In genomic region chr1:53020588-53020987, GRCh38 we compare ENCODE assay signal across 39 cellular contexts. TPM values are rescaled to one million over a fixed set of nuclear protein-coding genes. Genes with fewer than 3 reads are reported as not detected.
"Had no signal": no experiment of that assay in that cellular context is flagged by ENCODE, and none has a peak within 500 bp of the region (broad histone marks: within the 10 kb centered on the region; RNA-seq: fewer than 3 reads in every experiment).

No MANE protein-coding gene starts in this region.

- H3K4me3 Mint-ChIP-seq: activated naive CD4-positive, alpha-beta T cell treated with anti-CD3 and anti-CD28 coated beads for 36 hours; activated naive CD8-positive, alpha-beta T cell; activated naive CD8-positive, alpha-beta T cell treated with anti-CD3 and anti-CD28 coated beads for 36 hours; activated naive CD8-positive, alpha-beta T cell treated with anti-CD3 and anti-CD28 coated beads, Interleukin-2, amount 10 ng/mL, durations not matched to agents 7 days and 5 days; activated naive CD8-positive, alpha-beta T cell treated with anti-CD3 and anti-CD28 coated beads, Interleukin-2, amount 50 U/mL, for 24 hours; activated T-cell treated with anti-CD3 and anti-CD28 coated beads, Interleukin-2, amount 50 U/mL, for 24 hours; activated T-cell treated with anti-CD3 and anti-CD28 coated beads, Interleukin-2, amount 50 U/mL, for 4 hours; activated T-cell treated with anti-CD3 and anti-CD28 coated beads, Interleukin-2, amount 50 U/mL, for 72 hours; activated T-helper 1 cell treated with anti-CD3 and anti-CD28 coated beads, Interleukin-12 subunit alpha, Interleukin-12 subunit beta, Interleukin-2, Interleukin-4 antibody, amounts not matched to agents 30 ng/mL and 10 ng/mL and 1 ng/mL, durations not matched to agents 14 hours and 24 hours and 36 hours; activated T-helper 17 cell treated with anti-CD3 and anti-CD28 coated beads, Interleukin-2, amount 50 U/mL, for 72 hours; central memory CD8-positive, alpha-beta T cell had no signal

- H3K27ac Mint-ChIP-seq: activated naive CD4-positive, alpha-beta T cell treated with anti-CD3 and anti-CD28 coated beads for 36 hours; activated naive CD4-positive, alpha-beta T cell treated with anti-CD3 and anti-CD28 coated beads, Interleukin-2, amount 50 U/mL, for 72 hours; activated naive CD8-positive, alpha-beta T cell; activated naive CD8-positive, alpha-beta T cell treated with anti-CD3 and anti-CD28 coated beads for 36 hours; activated naive CD8-positive, alpha-beta T cell treated with anti-CD3 and anti-CD28 coated beads, Interleukin-2, amount 10 ng/mL, durations not matched to agents 7 days and 5 days; activated naive CD8-positive, alpha-beta T cell treated with anti-CD3 and anti-CD28 coated beads, Interleukin-2, amount 50 U/mL, for 24 hours; activated T-cell treated with anti-CD3 and anti-CD28 coated beads, Interleukin-2, amount 50 U/mL, for 24 hours; activated T-cell treated with anti-CD3 and anti-CD28 coated beads, Interleukin-2, amount 50 U/mL, for 72 hours; activated T-helper 1 cell treated with anti-CD3 and anti-CD28 coated beads, Interleukin-12 subunit alpha, Interleukin-12 subunit beta, Interleukin-2, Interleukin-4 antibody, amounts not matched to agents 30 ng/mL and 10 ng/mL and 1 ng/mL, durations not matched to agents 14 hours and 24 hours and 36 hours; activated T-helper 17 cell treated with anti-CD3 and anti-CD28 coated beads, Interleukin-2, amount 50 U/mL, for 72 hours; activated T-helper 2 cell treated with anti-CD3 and anti-CD28 coated beads, Interferon-gamma antibody, Interleukin-2, Interleukin-4, amounts not matched to agents 10 μg/mL and 5 μg/mL and 100 μg/mL, durations not matched to agents 14 hours and 24 hours and 36 hours; brain had no signal

- DNase-seq: activated effector memory CD4-positive, alpha-beta T cell treated with anti-CD3 and anti-CD28 coated beads, Interleukin-2, amount 50 U/mL, for 16 hours; activated effector memory CD4-positive, alpha-beta T cell treated with Interleukin-2 at 50 U/mL for 16 hours; activated gamma-delta T cell; activated gamma-delta T cell treated with Interleukin-2 at 50 U/mL for 16 hours; activated naive CD4-positive, alpha-beta T cell; activated naive CD4-positive, alpha-beta T cell treated with anti-CD3 and anti-CD28 coated beads for 36 hours; activated naive CD4-positive, alpha-beta T cell treated with anti-CD3 and anti-CD28 coated beads, Interleukin-2, amount 50 U/mL, for 16 hours; activated naive CD4-positive, alpha-beta T cell treated with Interleukin-2 at 50 U/mL for 16 hours; activated naive CD8-positive, alpha-beta T cell treated with anti-CD3 and anti-CD28 coated beads for 36 hours; activated naive CD8-positive, alpha-beta T cell treated with anti-CD3 and anti-CD28 coated beads, Interleukin-2, amount 10 ng/mL, durations not matched to agents 7 days and 5 days; activated naive CD8-positive, alpha-beta T cell treated with anti-CD3 and anti-CD28 coated beads, Interleukin-2, amount 50 U/mL, for 24 hours; activated T-cell treated with anti-CD3 and anti-CD28 coated beads, Interleukin-2, amount 50 U/mL, for 1 hour; activated T-cell treated with anti-CD3 and anti-CD28 coated beads, Interleukin-2, amount 50 U/mL, for 24 hours; activated T-cell treated with anti-CD3 and anti-CD28 coated beads, Interleukin-2, amount 50 U/mL, for 4 hours; activated T-cell treated with anti-CD3 and anti-CD28 coated beads, Interleukin-2, amount 50 U/mL, for 48 hours; activated T-cell treated with anti-CD3 and anti-CD28 coated beads, Interleukin-2, amount 50 U/mL, for 72 hours; adrenal gland; amniotic stem cell; amygdala; anterior cingulate cortex; aorta; body of pancreas; brain microvascular endothelial cell; caudate nucleus; central memory CD4-positive, alpha-beta T cell; cerebellar nuclear complex had no signal

- FAIRE-seq: astrocyte, bronchial epithelial cell, colon had no signal

- H3K27ac ChIP-seq: adrenal gland, ascending aorta, body of pancreas, brain microvascular endothelial cell, breast epithelium, cardiac muscle cell had no signal

- H3K9me3 Mint-ChIP-seq: activated naive CD4-positive, alpha-beta T cell treated with anti-CD3 and anti-CD28 coated beads for 36 hours; activated naive CD4-positive, alpha-beta T cell treated with anti-CD3 and anti-CD28 coated beads, Interleukin-2, amount 50 U/mL, for 72 hours; activated naive CD8-positive, alpha-beta T cell treated with anti-CD3 and anti-CD28 coated beads for 36 hours; activated naive CD8-positive, alpha-beta T cell treated with anti-CD3 and anti-CD28 coated beads, Interleukin-2, amount 10 ng/mL, durations not matched to agents 7 days and 5 days; activated naive CD8-positive, alpha-beta T cell treated with anti-CD3 and anti-CD28 coated beads, Interleukin-2, amount 50 U/mL, for 24 hours; activated T-cell treated with anti-CD3 and anti-CD28 coated beads, Interleukin-2, amount 50 U/mL, for 24 hours; activated T-cell treated with anti-CD3 and anti-CD28 coated beads, Interleukin-2, amount 50 U/mL, for 4 hours; activated T-cell treated with anti-CD3 and anti-CD28 coated beads, Interleukin-2, amount 50 U/mL, for 72 hours; activated T-helper 1 cell treated with anti-CD3 and anti-CD28 coated beads, Interleukin-12 subunit alpha, Interleukin-12 subunit beta, Interleukin-2, Interleukin-4 antibody, amounts not matched to agents 30 ng/mL and 10 ng/mL and 1 ng/mL, durations not matched to agents 14 hours and 24 hours and 36 hours; activated T-helper 17 cell treated with anti-CD3 and anti-CD28 coated beads, Interleukin-2, amount 50 U/mL, for 72 hours; activated T-helper 2 cell treated with anti-CD3 and anti-CD28 coated beads, Interferon-gamma antibody, Interleukin-2, Interleukin-4, amounts not matched to agents 10 μg/mL and 5 μg/mL and 100 μg/mL, durations not matched to agents 14 hours and 24 hours and 36 hours; brain; central memory CD8-positive, alpha-beta T cell had no signal

- H3K9me3 ChIP-seq: adrenal gland, ascending aorta, body of pancreas, breast epithelium had no signal

- ATAC-seq: activated naive CD4-positive, alpha-beta T cell treated with anti-CD3 and anti-CD28 coated beads, Interleukin-2, amount 50 U/mL, for 72 hours; activated naive CD8-positive, alpha-beta T cell treated with anti-CD3 and anti-CD28 coated beads, Interleukin-2, amount 50 U/mL, for 24 hours; activated T-cell treated with anti-CD3 and anti-CD28 coated beads, Interleukin-2, amount 50 U/mL, for 4 hours; activated T-cell treated with anti-CD3 and anti-CD28 coated beads, Interleukin-2, amount 50 U/mL, for 72 hours; activated T-helper 17 cell treated with anti-CD3 and anti-CD28 coated beads, Interleukin-2, amount 50 U/mL, for 72 hours; body of pancreas had no signal

- H3K4me1 ChIP-seq: breast epithelium had no signal

- H3K4me3 ChIP-seq: adrenal gland, ascending aorta, body of pancreas, breast epithelium, cardiac muscle cell had no signal

- H3K36me3 ChIP-seq: adrenal gland, brain microvascular endothelial cell, breast epithelium, cardiac muscle cell had no signal

- H3K27me3 Mint-ChIP-seq: activated naive CD8-positive, alpha-beta T cell; activated naive CD8-positive, alpha-beta T cell treated with anti-CD3 and anti-CD28 coated beads for 36 hours; activated naive CD8-positive, alpha-beta T cell treated with anti-CD3 and anti-CD28 coated beads, Interleukin-2, amount 10 ng/mL, durations not matched to agents 7 days and 5 days; activated naive CD8-positive, alpha-beta T cell treated with anti-CD3 and anti-CD28 coated beads, Interleukin-2, amount 50 U/mL, for 24 hours; activated T-cell treated with anti-CD3 and anti-CD28 coated beads, Interleukin-2, amount 50 U/mL, for 24 hours; activated T-helper 17 cell treated with anti-CD3 and anti-CD28 coated beads, Interleukin-2, amount 50 U/mL, for 72 hours; brain; central memory CD8-positive, alpha-beta T cell had no signal

- H3K27me3 ChIP-seq: adrenal gland, ascending aorta, body of pancreas, brain microvascular endothelial cell, breast epithelium, cardiac muscle cell had no signal

RNA-seq across cellular contexts. Expression of gene PODN, which starts 41.4 kb away (rescaled TPM):
- total RNA-seq: activated naive CD4-positive, alpha-beta T cell treated with anti-CD3 and anti-CD28 coated beads for 36 hours; activated naive CD4-positive, alpha-beta T cell treated with anti-CD3 and anti-CD28 coated beads, Interleukin-2, amount 50 U/mL, for 72 hours; activated naive CD8-positive, alpha-beta T cell treated with anti-CD3 and anti-CD28 coated beads for 36 hours; activated T-cell treated with anti-CD3 and anti-CD28 coated beads, Interleukin-2, amount 50 U/mL, for 72 hours; activated T-helper 1 cell treated with anti-CD3 and anti-CD28 coated beads, Interleukin-12 subunit alpha, Interleukin-12 subunit beta, Interleukin-2, Interleukin-4 antibody, amounts not matched to agents 30 ng/mL and 10 ng/mL and 1 ng/mL, durations not matched to agents 14 hours and 24 hours and 36 hours; activated T-helper 17 cell treated with anti-CD3 and anti-CD28 coated beads, Interleukin-2, amount 50 U/mL, for 72 hours; activated T-helper 2 cell treated with anti-CD3 and anti-CD28 coated beads, Interferon-gamma antibody, Interleukin-2, Interleukin-4, amounts not matched to agents 10 μg/mL and 5 μg/mL and 100 μg/mL, durations not matched to agents 14 hours and 24 hours and 36 hours had no signal
